In the genomic region with DNA sequence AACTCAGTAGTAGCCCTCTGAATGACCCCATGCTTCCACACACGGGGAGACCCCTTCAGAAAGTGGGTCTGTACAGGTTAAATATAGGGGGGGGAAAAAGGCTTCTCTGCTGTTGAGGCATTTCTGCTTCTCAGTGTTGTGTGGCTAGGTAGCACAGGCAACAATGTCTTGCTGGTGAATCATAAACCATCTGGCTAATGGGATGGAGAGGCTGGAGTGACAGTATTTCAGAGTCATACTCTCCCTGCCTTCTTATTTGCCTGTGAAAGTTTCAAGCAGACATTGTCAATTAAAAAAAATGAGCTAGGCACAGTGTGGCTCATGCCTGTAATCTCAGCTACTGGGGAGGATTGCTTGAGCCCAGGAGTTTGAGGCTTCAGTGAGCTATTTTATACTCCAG, we compare ENCODE assay signal across 16 cellular contexts. TPM values are rescaled to one million over a fixed set of nuclear protein-coding genes. Genes with fewer than 3 reads are reported as not detected.
DNase-seq lines count a peak whose midpoint lies in the region; ATAC-seq and TF ChIP-seq lines count a peak whose summit lies in the region.
"Had no signal": no experiment of that assay in that cellular context is flagged by ENCODE, and none has a peak within 500 bp of the region (broad histone marks: within the 10 kb centered on the region; RNA-seq: fewer than 3 reads in every experiment).

No MANE protein-coding gene starts in this region.

- no peaks in the 10 kb centered on the region for H3K4me1 ChIP-seq in SJCRH30
- H3K4me1 ChIP-seq in effector memory CD4-positive, alpha-beta T cell (ENCODE audit: control insufficient read depth, insufficient read depth, low read length, poor library complexity, severe bottlenecking), result no peaks in the 10 kb centered on the region
- H3K4me1 ChIP-seq: ascending aorta had no signal

- no peak overlapping the region for H3K4me3 ChIP-seq in AG09309 (ENCODE audit: control insufficient read depth, low read depth, low read length)
- H3K4me3 ChIP-seq in SJCRH30, result no peak overlapping the region
- H3K4me3 ChIP-seq in effector memory CD4-positive, alpha-beta T cell (ENCODE audit: insufficient read depth, low read depth, low read length, poor library complexity, severe bottlenecking), result no peak overlapping the region
- H3K4me3 ChIP-seq: ascending aorta, lung had no signal

- DNase-seq in AG09309 (ENCODE audit: low read depth) (peak; percentile 75), ELR (ENCODE audit: low read depth) (peak; percentile 88), kidney glomerular epithelial cell (lab: John Stamatoyannopoulos, UW) (peak; percentile 91), SJCRH30 (no peak), WTC11 (ENCODE audit: low spot score) (no peak), SKM-1 treated with dmso at 0.1 percent for 144 hours (lab: John Stamatoyannopoulos, UW; ENCODE audit: unreplicated experiment) (no peak)
- DNase-seq in activated naive CD8-positive, alpha-beta T cell treated with anti-CD3 and anti-CD28 coated beads, Interleukin-2, amount 50 U/mL, for 24 hours, result no peak
- DNase-seq in effector memory CD4-positive, alpha-beta T cell, result no peak
- DNase-seq: activated CD4-positive, alpha-beta T cell treated with anti-CD3 and anti-CD28 coated beads, Interleukin-2, amount 10 ng/mL, durations not matched to agents 7 days and 5 days; GF-D8; NCI-H2227 treated with DMSO at 0.1 percent for 48 hours; Right ventricle myocardium superior; stimulated activated CD8-positive, alpha-beta memory T cell treated with anti-CD3 and anti-CD28 coated beads, Interleukin-4, amount 100 ng/mL, for 48 hours had no signal

- no peak for TF ChIP-seq CTCF in AG09309 (IDR thresholded peaks at IDR 0.05; ENCODE audit: control insufficient read depth, insufficient read depth, low read depth, low read length, missing control alignments)
- TF ChIP-seq CTCF in WTC11 (IDR thresholded peaks at IDR 0.05), result no peak

- H3K27me3 Mint-ChIP-seq in activated naive CD8-positive, alpha-beta T cell treated with anti-CD3 and anti-CD28 coated beads, Interleukin-2, amount 50 U/mL, for 24 hours, result no peaks in the 10 kb centered on the region
- no peaks in the 10 kb centered on the region for H3K27me3 Mint-ChIP-seq in WTC11 (ENCODE audit: low read depth)
- H3K27me3 Mint-ChIP-seq: activated CD4-positive, alpha-beta T cell treated with anti-CD3 and anti-CD28 coated beads, Interleukin-2, amount 10 ng/mL, durations not matched to agents 7 days and 5 days had no signal

- no peak overlapping the region for H3K4me3 Mint-ChIP-seq in activated naive CD8-positive, alpha-beta T cell treated with anti-CD3 and anti-CD28 coated beads, Interleukin-2, amount 50 U/mL, for 24 hours
- H3K4me3 Mint-ChIP-seq in WTC11, result no peak overlapping the region
- H3K4me3 Mint-ChIP-seq: activated CD4-positive, alpha-beta T cell treated with anti-CD3 and anti-CD28 coated beads, Interleukin-2, amount 10 ng/mL, durations not matched to agents 7 days and 5 days had no signal

- H3K36me3 Mint-ChIP-seq in activated naive CD8-positive, alpha-beta T cell treated with anti-CD3 and anti-CD28 coated beads, Interleukin-2, amount 50 U/mL, for 24 hours (ENCODE audit: low read depth), result peaks cover 54% of the 10 kb centered on the region
- H3K36me3 Mint-ChIP-seq in WTC11, result peaks cover 16% of the 10 kb centered on the region

- no peak overlapping the region for H3K27ac ChIP-seq in SJCRH30
- no peak overlapping the region for H3K27ac ChIP-seq in effector memory CD4-positive, alpha-beta T cell (ENCODE audit: insufficient read depth, low read length, poor library complexity, severe bottlenecking)
- H3K27ac ChIP-seq: ascending aorta, KMS-11 had no signal

- no peaks in the 10 kb centered on the region for H3K9me3 ChIP-seq in SJCRH30 (replicated peaks)
- no peaks in the 10 kb centered on the region for H3K9me3 ChIP-seq in effector memory CD4-positive, alpha-beta T cell (ENCODE audit: control insufficient read depth, low read length)
- H3K9me3 ChIP-seq: ascending aorta had no signal

- no peaks in the 10 kb centered on the region for H3K9me3 Mint-ChIP-seq in activated naive CD8-positive, alpha-beta T cell treated with anti-CD3 and anti-CD28 coated beads, Interleukin-2, amount 50 U/mL, for 24 hours
- no peaks in the 10 kb centered on the region for H3K9me3 Mint-ChIP-seq in WTC11
- H3K9me3 Mint-ChIP-seq: activated CD4-positive, alpha-beta T cell treated with anti-CD3 and anti-CD28 coated beads, Interleukin-2, amount 10 ng/mL, durations not matched to agents 7 days and 5 days had no signal

- POLR2A ChIA-PET in WTC11 (lab: Charles Lee), result no interaction called here

- no peaks in the 10 kb centered on the region for H3K27me3 ChIP-seq in SJCRH30
- no peaks in the 10 kb centered on the region for H3K27me3 ChIP-seq in effector memory CD4-positive, alpha-beta T cell (replicated peaks; ENCODE audit: control insufficient read depth, insufficient read depth, low read length, poor library complexity, severe bottlenecking)
- H3K27me3 ChIP-seq: ascending aorta had no signal

- H3K4me1 Mint-ChIP-seq in activated naive CD8-positive, alpha-beta T cell treated with anti-CD3 and anti-CD28 coated beads, Interleukin-2, amount 50 U/mL, for 24 hours, result peaks cover 14% of the 10 kb centered on the region
- peaks cover 7% of the 10 kb centered on the region for H3K4me1 Mint-ChIP-seq in WTC11
- H3K4me1 Mint-ChIP-seq: activated CD4-positive, alpha-beta T cell treated with anti-CD3 and anti-CD28 coated beads, Interleukin-2, amount 10 ng/mL, durations not matched to agents 7 days and 5 days had no signal

- CTCF ChIA-PET in WTC11 (lab: Charles Lee), result interaction anchor here (1.0 to 1.4 kb wide), 2 partner anchors 96 to 116 kb away, joined by 4 read pairs; no protein-coding TSS in a partner anchor

- no peak overlapping the region for H3K27ac Mint-ChIP-seq in activated naive CD8-positive, alpha-beta T cell treated with anti-CD3 and anti-CD28 coated beads, Interleukin-2, amount 50 U/mL, for 24 hours
- H3K27ac Mint-ChIP-seq in WTC11, result no peak overlapping the region
- H3K27ac Mint-ChIP-seq: activated CD4-positive, alpha-beta T cell treated with anti-CD3 and anti-CD28 coated beads, Interleukin-2, amount 10 ng/mL, durations not matched to agents 7 days and 5 days had no signal

- peak; percentile 79 for ATAC-seq in activated naive CD8-positive, alpha-beta T cell treated with anti-CD3 and anti-CD28 coated beads, Interleukin-2, amount 50 U/mL, for 24 hours
- no peak for ATAC-seq in WTC11

- H3K36me3 ChIP-seq in SJCRH30, result peaks cover 14% of the 10 kb centered on the region
- peaks cover 53% of the 10 kb centered on the region for H3K36me3 ChIP-seq in effector memory CD4-positive, alpha-beta T cell (ENCODE audit: control insufficient read depth, insufficient read depth, low read length)

TF ChIP-seq in WTC11, 78 proteins besides CTCF, POLR2A, EP300 and RAD21:
- no peak for TF ChIP-seq ELF4 (CRISPR knock-in tag; IDR thresholded peaks at IDR 0.05; ENCODE audit: low read depth)
- TF ChIP-seq, protein P1, sequence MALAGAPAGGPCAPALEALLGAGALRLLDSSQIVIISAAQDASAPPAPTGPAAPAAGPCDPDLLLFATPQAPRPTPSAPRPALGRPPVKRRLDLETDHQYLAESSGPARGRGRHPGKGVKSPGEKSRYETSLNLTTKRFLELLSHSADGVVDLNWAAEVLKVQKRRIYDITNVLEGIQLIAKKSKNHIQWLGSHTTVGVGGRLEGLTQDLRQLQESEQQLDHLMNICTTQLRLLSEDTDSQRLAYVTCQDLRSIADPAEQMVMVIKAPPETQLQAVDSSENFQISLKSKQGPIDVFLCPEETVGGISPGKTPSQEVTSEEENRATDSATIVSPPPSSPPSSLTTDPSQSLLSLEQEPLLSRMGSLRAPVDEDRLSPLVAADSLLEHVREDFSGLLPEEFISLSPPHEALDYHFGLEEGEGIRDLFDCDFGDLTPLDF (CRISPR knock-in tag; IDR thresholded peaks at IDR 0.05), result no peak
- TF ChIP-seq, protein P2, sequence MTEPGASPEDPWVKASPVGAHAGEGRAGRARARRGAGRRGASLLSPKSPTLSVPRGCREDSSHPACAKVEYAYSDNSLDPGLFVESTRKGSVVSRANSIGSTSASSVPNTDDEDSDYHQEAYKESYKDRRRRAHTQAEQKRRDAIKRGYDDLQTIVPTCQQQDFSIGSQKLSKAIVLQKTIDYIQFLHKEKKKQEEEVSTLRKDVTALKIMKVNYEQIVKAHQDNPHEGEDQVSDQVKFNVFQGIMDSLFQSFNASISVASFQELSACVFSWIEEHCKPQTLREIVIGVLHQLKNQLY (CRISPR knock-in tag; IDR thresholded peaks at IDR 0.05), result no peak
- TF ChIP-seq, protein P3, sequence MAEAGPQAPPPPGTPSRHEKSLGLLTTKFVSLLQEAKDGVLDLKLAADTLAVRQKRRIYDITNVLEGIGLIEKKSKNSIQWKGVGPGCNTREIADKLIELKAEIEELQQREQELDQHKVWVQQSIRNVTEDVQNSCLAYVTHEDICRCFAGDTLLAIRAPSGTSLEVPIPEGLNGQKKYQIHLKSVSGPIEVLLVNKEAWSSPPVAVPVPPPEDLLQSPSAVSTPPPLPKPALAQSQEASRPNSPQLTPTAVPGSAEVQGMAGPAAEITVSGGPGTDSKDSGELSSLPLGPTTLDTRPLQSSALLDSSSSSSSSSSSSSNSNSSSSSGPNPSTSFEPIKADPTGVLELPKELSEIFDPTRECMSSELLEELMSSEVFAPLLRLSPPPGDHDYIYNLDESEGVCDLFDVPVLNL (CRISPR knock-in tag; IDR thresholded peaks at IDR 0.05; ENCODE audit: borderline replicate concordance, low read depth), result no peak
TF ChIP-seq in WTC11: peak in this region for 0.

RNA-seq across cellular contexts. Expression of a gene that starts 14.2 kb away (rescaled TPM):
- 0.10 and 0.34 TPM in 2 replicates for total RNA-seq in SJCRH30 (2014; rRNA removed; shearing (Covaris generic))
- total RNA-seq in WTC11 (2021), result 0.46 to 0.73 TPM (median 0.46 TPM) in 3 replicates

Comparison
In these comparisons a context has a peak if more than half of its experiments do, and no peak if none do; other contexts are left out.
1. DNase-seq: peak in AG09309 (single experiment), ELR (single experiment) and kidney glomerular epithelial cell (single experiment); none in activated naive CD8-positive, alpha-beta T cell treated with anti-CD3 and anti-CD28 coated beads, Interleukin-2, amount 50 U/mL, for 24 hours (single experiment), SJCRH30 (0 of 2), WTC11 (single experiment), effector memory CD4-positive, alpha-beta T cell (0 of 3) and SKM-1 treated with dmso at 0.1 percent for 144 hours (single experiment).